Comparison of ENCODE assay signal across 8 cellular contexts in genomic region chrX:13473666-13474516, GRCh38.
DNase-seq lines count a peak whose midpoint lies in the region; ATAC-seq and TF ChIP-seq lines count a peak whose summit lies in the region.

No MANE protein-coding gene starts in this region.

- CTCF ChIA-PET in HEK293T (lab: Yijun Ruan, JAX): interaction anchor here (0.6 kb wide), 1 partner anchor 353 kb away, joined by 3 read pairs; no protein-coding TSS in a partner anchor

- no peak for TF ChIP-seq CTCF in lower lobe of right lung (IDR thresholded peaks at IDR 0.05)

- H3K36me3 Mint-ChIP-seq in activated T-helper 17 cell treated with anti-CD3 and anti-CD28 coated beads, Interleukin-2, amount 50 U/mL, for 72 hours (ENCODE audit: low read depth): no peaks in the 10 kb centered on the region

- intact Hi-C loops in lower lobe of right lung (cut with DNase I): no loop called here

- peaks cover 11% of the 10 kb centered on the region for H3K4me1 Mint-ChIP-seq in activated T-helper 17 cell treated with anti-CD3 and anti-CD28 coated beads, Interleukin-2, amount 50 U/mL, for 72 hours

- peak overlapping the region; percentile 67 for H3K27ac ChIP-seq in lower lobe of right lung

- H3K36me3 ChIP-seq in lower lobe of right lung: no peaks in the 10 kb centered on the region

- H3K4me1 ChIP-seq in lower lobe of right lung: no peaks in the 10 kb centered on the region

- H3K4me3 Mint-ChIP-seq in activated T-helper 17 cell treated with anti-CD3 and anti-CD28 coated beads, Interleukin-2, amount 50 U/mL, for 72 hours: peak overlapping the region; percentile 71

- H3K27me3 ChIP-seq in lower lobe of right lung (ENCODE audit: low read depth): no peaks in the 10 kb centered on the region

- ATAC-seq in GM19023 (IDR thresholded peaks at IDR 0.05; ENCODE audit: unreplicated experiment) (peak; percentile 82), HG02870 (IDR thresholded peaks at IDR 0.05; ENCODE audit: unreplicated experiment) (peak; percentile 77), lower lobe of right lung (peak; percentile 68 to 72)
- ATAC-seq in activated T-helper 17 cell treated with anti-CD3 and anti-CD28 coated beads, Interleukin-2, amount 50 U/mL, for 72 hours (replicated peaks): no peak

- peak overlapping the region; percentile 34 for H3K27ac Mint-ChIP-seq in activated T-helper 17 cell treated with anti-CD3 and anti-CD28 coated beads, Interleukin-2, amount 50 U/mL, for 72 hours

- no peaks in the 10 kb centered on the region for H3K9me3 ChIP-seq in lower lobe of right lung

- no peaks in the 10 kb centered on the region for H3K27me3 Mint-ChIP-seq in activated T-helper 17 cell treated with anti-CD3 and anti-CD28 coated beads, Interleukin-2, amount 50 U/mL, for 72 hours

- POLR2A ChIA-PET in HEK293T (lab: Yijun Ruan, JAX): no interaction called here

- DNase-seq in lower lobe of right lung (no peak), amniotic stem cell (lab: John Stamatoyannopoulos, UW) (no peak), NCI-H146 treated with DMSO at 0.1 percent for 48 hours (lab: John Stamatoyannopoulos, UW; ENCODE audit: unreplicated experiment) (no peak), HEK293T (ENCODE audit: extremely low spot score) (no peak)
- no peak for DNase-seq in effector CD4-positive, alpha-beta T cell

- no peak overlapping the region for H3K4me3 ChIP-seq in lower lobe of right lung

- no peaks in the 10 kb centered on the region for H3K9me3 Mint-ChIP-seq in activated T-helper 17 cell treated with anti-CD3 and anti-CD28 coated beads, Interleukin-2, amount 50 U/mL, for 72 hours

TF ChIP-seq in HEK293T, 16 proteins besides CTCF, POLR2A, EP300 and RAD21:
- TF ChIP-seq FOXM1 (IDR thresholded peaks at IDR 0.05; ENCODE audit: borderline replicate concordance): no peak
- no peak for TF ChIP-seq ELF4 (IDR thresholded peaks at IDR 0.05)
